ENCODE assay signal across 21 cellular contexts in genomic region chr10:86055928-86056327, GRCh38.
"Had no signal": no experiment of that assay in that cellular context is flagged by ENCODE, and none has a peak within 500 bp of the region (broad histone marks: within the 10 kb centered on the region; RNA-seq: fewer than 3 reads in every experiment).

No MANE protein-coding gene starts in this region.

- H3K27me3 ChIP-seq: colonic mucosa, dorsolateral prefrontal cortex, esophagus squamous epithelium, foreskin keratinocyte, gastroesophageal sphincter had no signal

- DNase-seq: colonic mucosa; cortex of kidney; dermis blood vessel endothelial cell; dorsolateral prefrontal cortex; effector CD4-positive, alpha-beta T cell; effector CD8-positive, alpha-beta T cell; effector memory CD4-positive, alpha-beta T cell; effector memory CD8-positive, alpha-beta T cell; endodermal cell; erythroblast; esophagus squamous epithelium; foreskin fibroblast; foreskin keratinocyte; foreskin melanocyte; gastrocnemius medialis; glutamatergic neuron had no signal

- ATAC-seq: effector memory CD8-positive, alpha-beta T cell; esophagus mucosa; foreskin keratinocyte; gastrocnemius medialis; gastroesophageal sphincter had no signal

- H3K4me1 ChIP-seq: colonic mucosa, esophagus muscularis mucosa, esophagus squamous epithelium, foreskin keratinocyte, gastrocnemius medialis, gastroesophageal sphincter had no signal

- H3K27ac ChIP-seq: colonic mucosa, coronary artery, epithelial cell of prostate, esophagus muscularis mucosa, esophagus squamous epithelium, foreskin keratinocyte, gastrocnemius medialis, gastroesophageal sphincter had no signal

- H3K4me3 ChIP-seq: colonic mucosa, coronary artery, dorsolateral prefrontal cortex, esophagus muscularis mucosa, esophagus squamous epithelium, gastrocnemius medialis, gastroesophageal sphincter had no signal

- H3K9me3 ChIP-seq: colonic mucosa, esophagus squamous epithelium, gastrocnemius medialis had no signal
